26 cellular contexts compared by ENCODE assay signal in genomic region chr3:69193749-69194148, GRCh38.
"Had no signal": no experiment of that assay in that cellular context is flagged by ENCODE, and none has a peak within 500 bp of the region (broad histone marks: within the 10 kb centered on the region; RNA-seq: fewer than 3 reads in every experiment).

No MANE protein-coding gene starts in this region.

- H3K4me3 Mint-ChIP-seq: activated naive CD4-positive, alpha-beta T cell treated with anti-CD3 and anti-CD28 coated beads, Interleukin-2, amount 50 U/mL, for 24 hours; memory B cell; neural crest cell; stimulated activated naive B cell treated with anti-CD40 and anti-IgM and Interleukin-4, amounts not matched to agents 10 μg/mL and 1 μg/mL and 100 μg/mL, for 72 hours; type B pancreatic cell had no signal

- H3K4me1 Mint-ChIP-seq: memory B cell; neural crest cell; stimulated activated naive B cell treated with anti-CD40 and anti-IgM and Interleukin-4, amounts not matched to agents 10 μg/mL and 1 μg/mL and 100 μg/mL, for 72 hours had no signal

- H3K4me2 ChIP-seq: smooth muscle cell had no signal

- ATAC-seq: gastrocnemius medialis; SK-N-SH treated with all-trans-retinoic acid at 6 μM for 48 hours; stimulated activated naive B cell treated with anti-CD40 and anti-IgM and Interleukin-4, amounts not matched to agents 10 μg/mL and 1 μg/mL and 100 μg/mL, for 72 hours had no signal

- H3K27ac ChIP-seq: adrenal gland, ascending aorta, brain microvascular endothelial cell, esophagus muscularis mucosa, gastrocnemius medialis, sigmoid colon, testis had no signal

- H3K9me3 Mint-ChIP-seq: activated naive CD4-positive, alpha-beta T cell treated with anti-CD3 and anti-CD28 coated beads, Interleukin-2, amount 50 U/mL, for 24 hours; memory B cell; neural crest cell; stimulated activated naive B cell treated with anti-CD40 and anti-IgM and Interleukin-4, amounts not matched to agents 10 μg/mL and 1 μg/mL and 100 μg/mL, for 72 hours; type B pancreatic cell had no signal

- H3K36me3 Mint-ChIP-seq: memory B cell; stimulated activated naive B cell treated with anti-CD40 and anti-IgM and Interleukin-4, amounts not matched to agents 10 μg/mL and 1 μg/mL and 100 μg/mL, for 72 hours had no signal

- H3K27me3 ChIP-seq: adrenal gland, ascending aorta, brain microvascular endothelial cell, gastrocnemius medialis, sigmoid colon, testis had no signal

- H3K9me3 ChIP-seq: adrenal gland, ascending aorta, esophagus muscularis mucosa, gastrocnemius medialis, sigmoid colon, testis had no signal

- H3K36me3 ChIP-seq: brain microvascular endothelial cell, sigmoid colon had no signal

- H3K4me1 ChIP-seq: adrenal gland, ascending aorta, esophagus muscularis mucosa, gastrocnemius medialis, sigmoid colon, testis had no signal

- H3K27me3 Mint-ChIP-seq: activated naive CD4-positive, alpha-beta T cell treated with anti-CD3 and anti-CD28 coated beads, Interleukin-2, amount 50 U/mL, for 24 hours; stimulated activated naive B cell treated with anti-CD40 and anti-IgM and Interleukin-4, amounts not matched to agents 10 μg/mL and 1 μg/mL and 100 μg/mL, for 72 hours; type B pancreatic cell had no signal

- H3K4me3 ChIP-seq: adrenal gland, ascending aorta, esophagus muscularis mucosa, gastrocnemius medialis, sigmoid colon, smooth muscle cell, testis had no signal

- DNase-seq: activated CD4-positive, alpha-beta T cell treated with anti-CD3 and anti-CD28 coated beads for 1 hour; activated CD4-positive, alpha-beta T cell treated with anti-CD3 and anti-CD28 coated beads, Interleukin-2, amount 50 U/mL, for 1 hour; activated CD8-positive, alpha-beta memory T cell treated with anti-CD3 and anti-CD28 coated beads for 24 hours; activated gamma-delta T cell; adrenal gland; brain microvascular endothelial cell; caudate nucleus; dermis blood vessel endothelial cell; effector CD8-positive, alpha-beta T cell; gastrocnemius medialis; head of caudate nucleus; hypothalamus; occipital lobe; sigmoid colon; stimulated activated CD4-positive, alpha-beta T cell treated with anti-CD3 and anti-CD28 coated beads, Interleukin-15, amount 100 ng/mL, for 24 hours; stimulated activated naive B cell treated with anti-CD40 and anti-IgM and Interleukin-4, amounts not matched to agents 10 μg/mL and 1 μg/mL and 100 μg/mL, for 72 hours; T-helper 9 cell; testis had no signal

- H3K27ac Mint-ChIP-seq: activated naive CD4-positive, alpha-beta T cell treated with anti-CD3 and anti-CD28 coated beads, Interleukin-2, amount 50 U/mL, for 24 hours; memory B cell; stimulated activated naive B cell treated with anti-CD40 and anti-IgM and Interleukin-4, amounts not matched to agents 10 μg/mL and 1 μg/mL and 100 μg/mL, for 72 hours; type B pancreatic cell had no signal
